ENCODE assay signal across 8 cellular contexts in genomic region chr5:149114403-149115312, GRCh38. TPM values are rescaled to one million over a fixed set of nuclear protein-coding genes. Genes with fewer than 3 reads are reported as not detected.
A peak's percentile ranks its signal among the peaks of the same experiment; 100 is the strongest.
DNase-seq lines count a peak whose midpoint lies in the region; ATAC-seq and TF ChIP-seq lines count a peak whose summit lies in the region.

No MANE protein-coding gene starts in this region.

- peak; percentile 76 for DNase-seq in Caki2 (ENCODE audit: low read depth)
- peak; percentile 75 for DNase-seq in OCI-M1 (lab: John Stamatoyannopoulos, UW)
- DNase-seq in activated naive CD4-positive, alpha-beta T cell treated with anti-CD3 and anti-CD28 coated beads for 36 hours, result peak; percentile 67
- DNase-seq in head of caudate nucleus, result peak in 41 of 42 donors; percentile 51 to 92 (median 79)
- peak; percentile 31 for DNase-seq in progenitor cell of endocrine pancreas (ENCODE audit: low spot score, unreplicated experiment)

- ATAC-seq in GM19324 (IDR thresholded peaks at IDR 0.05; ENCODE audit: low FRiP score, unreplicated experiment) (peak; percentile 63), HG03565 (IDR thresholded peaks at IDR 0.05; ENCODE audit: unreplicated experiment) (peak; percentile 76), HG03571 (IDR thresholded peaks at IDR 0.05; ENCODE audit: unreplicated experiment) (no peak)

- H3K4me1 Mint-ChIP-seq in activated naive CD4-positive, alpha-beta T cell treated with anti-CD3 and anti-CD28 coated beads for 36 hours (ENCODE audit: low read depth), result no peaks in the 10 kb centered on the region
- no peaks in the 10 kb centered on the region for H3K4me1 Mint-ChIP-seq in progenitor cell of endocrine pancreas (ENCODE audit: low read depth)

- no peaks in the 10 kb centered on the region for H3K9me3 Mint-ChIP-seq in activated naive CD4-positive, alpha-beta T cell treated with anti-CD3 and anti-CD28 coated beads for 36 hours
- H3K9me3 Mint-ChIP-seq in progenitor cell of endocrine pancreas (ENCODE audit: low read depth), result no peaks in the 10 kb centered on the region

- in situ Hi-C loops in Caki2 (cut with HindIII; ENCODE audit: low pct_unique_long_range_greater_than_20kb, low sequenced_read_pairs), result no loop called here

- intact Hi-C loops in activated naive CD4-positive, alpha-beta T cell treated with anti-CD3 and anti-CD28 coated beads for 36 hours (cut with micrococcal nuclease), result loop anchor here (1.0 to 10.0 kb wide), 7 partner anchors 79 to 932 kb away; partner anchors contain the start of gene ADRB2
- intact Hi-C loops in head of caudate nucleus (cut with DNase I), result loop anchor here (5.0 kb wide), 2 partner anchors 292 to 377 kb away; no protein-coding TSS in a partner anchor

- no peak overlapping the region for H3K4me3 Mint-ChIP-seq in activated naive CD4-positive, alpha-beta T cell treated with anti-CD3 and anti-CD28 coated beads for 36 hours
- H3K4me3 Mint-ChIP-seq in progenitor cell of endocrine pancreas (ENCODE audit: low read depth), result no peak overlapping the region

- no peak overlapping the region for H3K27ac Mint-ChIP-seq in activated naive CD4-positive, alpha-beta T cell treated with anti-CD3 and anti-CD28 coated beads for 36 hours
- H3K27ac Mint-ChIP-seq in progenitor cell of endocrine pancreas, result no peak overlapping the region

- CTCF ChIA-PET in activated naive CD4-positive, alpha-beta T cell treated with anti-CD3 and anti-CD28 coated beads for 36 hours (lab: Charles Lee), result interaction anchor here (0.6 to 3.9 kb wide), 27 partner anchors 10 to 390 kb away, joined by 3 to 24 read pairs (median 3); no protein-coding TSS in a partner anchor

- peak; percentile 79 for TF ChIP-seq CTCF in progenitor cell of endocrine pancreas (IDR thresholded peaks at IDR 0.05; ENCODE audit: unreplicated experiment)

- no peaks in the 10 kb centered on the region for H3K36me3 Mint-ChIP-seq in activated naive CD4-positive, alpha-beta T cell treated with anti-CD3 and anti-CD28 coated beads for 36 hours (ENCODE audit: low read depth)
- no peaks in the 10 kb centered on the region for H3K36me3 Mint-ChIP-seq in progenitor cell of endocrine pancreas (ENCODE audit: insufficient read depth)

- H3K27me3 Mint-ChIP-seq in activated naive CD4-positive, alpha-beta T cell treated with anti-CD3 and anti-CD28 coated beads for 36 hours (ENCODE audit: low read depth), result peaks cover 4% of the 10 kb centered on the region
- peaks cover 26% of the 10 kb centered on the region for H3K27me3 Mint-ChIP-seq in progenitor cell of endocrine pancreas

RNA-seq across cellular contexts. Expression of gene ABLIM3, which starts 26.6 kb away (rescaled TPM):
- total RNA-seq in Caki2 (2014; rRNA removed; shearing (Covaris generic); ENCODE audit: low replicate concordance), result 10.4 and 13.1 TPM in 2 replicates
- not detected for total RNA-seq in activated naive CD4-positive, alpha-beta T cell treated with anti-CD3 and anti-CD28 coated beads for 36 hours
- 0.27 and 0.48 TPM in 2 replicates for total RNA-seq in progenitor cell of endocrine pancreas

RNA-seq across cellular contexts. Expression of gene SH3TC2, which starts 51.8 kb away (rescaled TPM):
- total RNA-seq in Caki2 (2014; rRNA removed; shearing (Covaris generic); ENCODE audit: low replicate concordance), result 2.4 and 5.1 TPM in 2 replicates
- not detected for total RNA-seq in activated naive CD4-positive, alpha-beta T cell treated with anti-CD3 and anti-CD28 coated beads for 36 hours
- 1.4 and 2.1 TPM in 2 replicates for total RNA-seq in progenitor cell of endocrine pancreas
